In genomic region chr1:204411451-204412245, GRCh38 we compare ENCODE assay signal across 8 cellular contexts. TPM values are rescaled to one million over a fixed set of nuclear protein-coding genes. Genes with fewer than 3 reads are reported as not detected.
A peak's percentile ranks its signal among the peaks of the same experiment; 100 is the strongest.
DNase-seq lines count a peak whose midpoint lies in the region; ATAC-seq and TF ChIP-seq lines count a peak whose summit lies in the region.

Gene PPP1R15B, minus strand, starts transcription at chr1:204411817. Its CDS starts 406 bp downstream, at chr1:204411411.

- no peaks in the 10 kb centered on the region for H3K27me3 ChIP-seq in BLaER1 treated with 17β-estradiol and CSF1 and Interleukin-3, amounts not matched to agents 10 nM and 100 nM
- H3K27me3 ChIP-seq in left lung, result no peaks in the 10 kb centered on the region

- intact Hi-C loops in dendritic cell treated with granulocyte-macrophage colony-stimulating factor and Interleukin-4, amounts not matched to agents 40 ng/mL and 50 ng/mL, for 4 days (cut with micrococcal nuclease), result loop anchor here (5.0 kb wide), 1 partner anchor 96 kb away; no protein-coding TSS in a partner anchor
- intact Hi-C loops in left lung (cut with DNase I), result no loop called here

- H3K9me3 ChIP-seq in BLaER1 treated with 17β-estradiol and CSF1 and Interleukin-3, amounts not matched to agents 10 nM and 100 nM (replicated peaks in 1 of 11), result peaks cover 0 to 5% (median 0%) of the 10 kb centered on the region in 11 experiments; a peak in 2 of 22 replicates
- H3K9me3 ChIP-seq in left lung, result no peaks in the 10 kb centered on the region

- H3K9me3 Mint-ChIP-seq in dendritic cell treated with granulocyte-macrophage colony-stimulating factor and Interleukin-4, amounts not matched to agents 40 ng/mL and 50 ng/mL, for 4 days, result no peaks in the 10 kb centered on the region

- peak within 1 kb of the TSS; percentile 87 to 99 (median 96) for H3K9ac ChIP-seq in BLaER1 treated with 17β-estradiol and CSF1 and Interleukin-3, amounts not matched to agents 10 nM and 100 nM

- no peaks in the 10 kb centered on the region for H3K27me3 Mint-ChIP-seq in dendritic cell treated with granulocyte-macrophage colony-stimulating factor and Interleukin-4, amounts not matched to agents 40 ng/mL and 50 ng/mL, for 4 days

- peak within 1 kb of the TSS; percentile 72 to 94 (median 88) for H3K4me2 ChIP-seq in BLaER1 treated with 17β-estradiol and CSF1 and Interleukin-3, amounts not matched to agents 10 nM and 100 nM

- ATAC-seq in GM19351 (IDR thresholded peaks at IDR 0.05; ENCODE audit: unreplicated experiment), result peak; percentile 87
- ATAC-seq in HG03521 (IDR thresholded peaks at IDR 0.05; ENCODE audit: unreplicated experiment), result peak; percentile 91
- ATAC-seq in left lung, result peak; percentile 92

- H3K27ac ChIP-seq in BLaER1 treated with 17β-estradiol and CSF1 and Interleukin-3, amounts not matched to agents 10 nM and 100 nM, result peak within 1 kb of the TSS; percentile 87 to 99 (median 95)
- H3K27ac ChIP-seq in left lung, result peak within 1 kb of the TSS; percentile 95 to 99

- no peak for TF ChIP-seq CTCF in left lung (IDR thresholded peaks at IDR 0.05)

- peak within 1 kb of the TSS; percentile 99 for H3K4me3 Mint-ChIP-seq in dendritic cell treated with granulocyte-macrophage colony-stimulating factor and Interleukin-4, amounts not matched to agents 40 ng/mL and 50 ng/mL, for 4 days

- H3K4me1 Mint-ChIP-seq in dendritic cell treated with granulocyte-macrophage colony-stimulating factor and Interleukin-4, amounts not matched to agents 40 ng/mL and 50 ng/mL, for 4 days (ENCODE audit: low read depth), result peaks cover 28% of the 10 kb centered on the region

- H4K20me1 ChIP-seq in BLaER1 treated with 17β-estradiol and CSF1 and Interleukin-3, amounts not matched to agents 10 nM and 100 nM, result peaks cover 44 to 49% (median 46%) of the 10 kb centered on the region in 11 experiments

- peaks cover 17 to 36% (median 28%) of the 10 kb centered on the region in 11 experiments; a peak in 19 of 22 replicates for H3K36me3 ChIP-seq in BLaER1 treated with 17β-estradiol and CSF1 and Interleukin-3, amounts not matched to agents 10 nM and 100 nM
- H3K36me3 ChIP-seq in left lung, result no peaks in the 10 kb centered on the region

- H3K4me1 ChIP-seq in BLaER1 treated with 17β-estradiol and CSF1 and Interleukin-3, amounts not matched to agents 10 nM and 100 nM, result peaks cover 29 to 37% (median 35%) of the 10 kb centered on the region in 10 experiments
- H3K4me1 ChIP-seq in left lung, result peaks cover under 1 to 42% of the 10 kb centered on the region in 2 donors

- peak within 1 kb of the TSS; percentile 97 for H3K27ac Mint-ChIP-seq in dendritic cell treated with granulocyte-macrophage colony-stimulating factor and Interleukin-4, amounts not matched to agents 40 ng/mL and 50 ng/mL, for 4 days

- peak within 1 kb of the TSS; percentile 77 to 95 (median 92) for H3K4me3 ChIP-seq in BLaER1 treated with 17β-estradiol and CSF1 and Interleukin-3, amounts not matched to agents 10 nM and 100 nM
- peak within 1 kb of the TSS; percentile 93 to 97 for H3K4me3 ChIP-seq in left lung

- DNase-seq in NCI-H748 treated with DMSO at 0.1 percent for 48 hours (lab: John Stamatoyannopoulos, UW) (peak; percentile 88), left lung (peak; percentile 97 to 98)
- DNase-seq in activated CD4-positive, alpha-beta T cell treated with anti-CD3 and anti-CD28 coated beads, Interleukin-2, amount 50 U/mL, for 24 hours (ENCODE audit: low read depth in 1 of 2, low spot score in 1 of 2), result peak; percentile 94 to 95
- peak; percentile 93 to 95 for DNase-seq in stimulated activated CD4-positive, alpha-beta T cell treated with anti-CD3 and anti-CD28 coated beads, Interleukin-2, amount 100 ng/mL, for 48 hours

- peaks cover 25% of the 10 kb centered on the region for H3K36me3 Mint-ChIP-seq in dendritic cell treated with granulocyte-macrophage colony-stimulating factor and Interleukin-4, amounts not matched to agents 40 ng/mL and 50 ng/mL, for 4 days (ENCODE audit: low read depth)

RNA-seq across cellular contexts. Expression of gene PPP1R15B, which starts in this region (rescaled TPM):
- 10 to 100 TPM; 35.7 to 53.0 TPM for total RNA-seq in left lung

Comparison
In these comparisons a context has a peak if more than half of its experiments do, and no peak if none do; other contexts are left out.
1. Peak in every context shown above with its lines: DNase-seq, ATAC-seq, H3K4me3 ChIP-seq and H3K27ac ChIP-seq.